11 cellular contexts compared by ENCODE assay signal in genomic region chr11:73372371-73372993, GRCh38. TPM values are rescaled to one million over a fixed set of nuclear protein-coding genes. Genes with fewer than 3 reads are reported as not detected.
DNase-seq lines count a peak whose midpoint lies in the region; TF ChIP-seq lines count a peak whose summit lies in the region.
"Had no signal": no experiment of that assay in that cellular context is flagged by ENCODE, and none has a peak within 500 bp of the region (broad histone marks: within the 10 kb centered on the region; RNA-seq: fewer than 3 reads in every experiment).

No MANE protein-coding gene starts in this region.

- no peak for DNase-seq in AG09319 (ENCODE audit: extremely low read depth, low read depth)
- DNase-seq in HCEC 1CT = peak; percentile 37
- DNase-seq in SKM-1 treated with dmso at 0.1 percent for 144 hours (lab: John Stamatoyannopoulos, UW; ENCODE audit: unreplicated experiment) = peak; percentile 81
- DNase-seq in left ventricle myocardium inferior = no peak
- DNase-seq in NCI-H1092 treated with DMSO at 0.1 percent for 48 hours (lab: John Stamatoyannopoulos, UW) = no peak
- DNase-seq in cerebellum (ENCODE audit: low spot score) = no peak
- no peak for DNase-seq in caudate nucleus (lab: John Stamatoyannopoulos, UW)
- no peak for DNase-seq in CD8-positive, alpha-beta memory T cell
- DNase-seq: activated CD4-positive, alpha-beta T cell treated with anti-CD3 and anti-CD28 coated beads for 1 hour; NCI-H2081 had no signal

- H3K27ac ChIP-seq in left ventricle myocardium inferior (replicated peaks) (peak overlapping the region; percentile 64), caudate nucleus (ENCODE audit: low read depth, low read length) (no peak overlapping the region)
- no peak overlapping the region for H3K27ac ChIP-seq in CD8-positive, alpha-beta memory T cell (ENCODE audit: low read depth, low read length)

- H3K9me3 ChIP-seq in left ventricle myocardium inferior (replicated peaks) = no peaks in the 10 kb centered on the region
- H3K9me3 ChIP-seq in CD8-positive, alpha-beta memory T cell (ENCODE audit: low read length) = no peaks in the 10 kb centered on the region

- H3K4me3 Mint-ChIP-seq in CD8-positive, alpha-beta memory T cell = peak overlapping the region in 1 of 7 donors; percentile 67
- H3K4me3 Mint-ChIP-seq: central memory CD8-positive, alpha-beta T cell had no signal

- TF ChIP-seq CTCF in AG09319 (IDR thresholded peaks at IDR 0.05; ENCODE audit: low read depth, low read length) (peak; percentile 21), left ventricle myocardium inferior (IDR thresholded peaks at IDR 0.05; ENCODE audit: borderline replicate concordance) (peak; percentile 29)

- CTCF ChIA-PET in CD8-positive, alpha-beta memory T cell (lab: Charles Lee) = interaction anchor here (1.0 to 14.5 kb wide), 3 partner anchors 9 to 22 kb away, joined by 3 to 119 read pairs (median 3); no protein-coding TSS in a partner anchor

- POLR2A ChIA-PET in CD8-positive, alpha-beta memory T cell (lab: Charles Lee) = no interaction called here

- H3K4me1 Mint-ChIP-seq in CD8-positive, alpha-beta memory T cell = peaks cover 15 to 27% (median 16%) of the 10 kb centered on the region in 3 donors

- H3K4me1 ChIP-seq in left ventricle myocardium inferior = peaks cover 39% of the 10 kb centered on the region
- H3K4me1 ChIP-seq in CD8-positive, alpha-beta memory T cell (ENCODE audit: insufficient read depth, low read length) = peaks cover 23% of the 10 kb centered on the region

- H3K27ac Mint-ChIP-seq in CD8-positive, alpha-beta memory T cell = peak overlapping the region in 4 of 8 donors; percentile 49 to 84 (median 72)

- H3K36me3 ChIP-seq in left ventricle myocardium inferior = peaks cover 10% of the 10 kb centered on the region
- H3K36me3 ChIP-seq in CD8-positive, alpha-beta memory T cell (ENCODE audit: insufficient read depth, low read length) = no peaks in the 10 kb centered on the region

- no peaks in the 10 kb centered on the region for H3K9me3 Mint-ChIP-seq in CD8-positive, alpha-beta memory T cell
- H3K9me3 Mint-ChIP-seq: central memory CD8-positive, alpha-beta T cell had no signal

- H3K4me3 ChIP-seq in left ventricle myocardium inferior = no peak overlapping the region
- H3K4me3 ChIP-seq in CD8-positive, alpha-beta memory T cell (ENCODE audit: low read length) = no peak overlapping the region

- intact Hi-C loops in left ventricle myocardium inferior (cut with micrococcal nuclease) = no loop called here

- peaks cover 0 to 6% of the 10 kb centered on the region in 2 donors for H3K27me3 Mint-ChIP-seq in CD8-positive, alpha-beta memory T cell
- H3K27me3 Mint-ChIP-seq: central memory CD8-positive, alpha-beta T cell had no signal

- peaks cover 0 to 4% (median 0%) of the 10 kb centered on the region in 3 donors for H3K36me3 Mint-ChIP-seq in CD8-positive, alpha-beta memory T cell

- no peaks in the 10 kb centered on the region for H3K27me3 ChIP-seq in left ventricle myocardium inferior (ENCODE audit: low read depth)
- no peaks in the 10 kb centered on the region for H3K27me3 ChIP-seq in CD8-positive, alpha-beta memory T cell (ENCODE audit: insufficient read depth, low read length, poor library complexity, severe bottlenecking)

RNA-seq across cellular contexts. Expression of gene RELT, which starts 3.7 kb away (rescaled TPM):
- 1.6 TPM for total RNA-seq in left ventricle myocardium inferior
- 4.4 TPM for total RNA-seq in cerebellum
- total RNA-seq in CD8-positive, alpha-beta memory T cell = 10 to 100 TPM; 23.4 TPM
- polyA plus RNA-seq in CD8-positive, alpha-beta memory T cell = 7.5 TPM

Comparison
In these comparisons a context has a peak if more than half of its experiments do, and no peak if none do; other contexts are left out.
1. DNase-seq: peak in HCEC 1CT (single experiment) and SKM-1 treated with dmso at 0.1 percent for 144 hours (single experiment); none in AG09319 (single experiment), left ventricle myocardium inferior (single experiment), NCI-H1092 treated with DMSO at 0.1 percent for 48 hours (single experiment), cerebellum (single experiment), caudate nucleus (0 of 61) and CD8-positive, alpha-beta memory T cell (0 of 5).